Comparison of ENCODE assay signal across 22 cellular contexts in the genomic region with DNA sequence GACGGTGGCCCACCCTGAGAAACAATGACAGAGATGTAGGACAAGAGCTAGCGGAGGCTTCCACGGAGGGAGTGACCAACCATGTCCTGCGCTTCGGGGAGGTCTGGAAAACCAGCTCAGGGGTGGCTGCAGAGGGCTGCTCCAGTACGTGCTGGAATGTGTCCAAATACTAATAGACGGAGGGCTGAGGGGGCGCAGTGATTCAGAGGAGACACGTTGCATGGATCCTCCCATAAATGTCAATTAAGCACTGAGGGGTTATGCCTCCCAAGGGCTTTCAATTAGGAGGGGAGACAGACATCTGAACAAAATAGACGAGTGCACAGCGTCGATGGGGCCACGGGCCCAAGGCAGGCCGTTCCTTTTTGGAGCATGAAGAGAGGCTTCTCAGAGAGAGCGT. TPM values are rescaled to one million over a fixed set of nuclear protein-coding genes. Genes with fewer than 3 reads are reported as not detected.
DNase-seq lines count a peak whose midpoint lies in the region; ATAC-seq and TF ChIP-seq lines count a peak whose summit lies in the region.
"Had no signal": no experiment of that assay in that cellular context is flagged by ENCODE, and none has a peak within 500 bp of the region (broad histone marks: within the 10 kb centered on the region; RNA-seq: fewer than 3 reads in every experiment).

No MANE protein-coding gene starts in this region.

- H3K4me3 Mint-ChIP-seq in neural progenitor cell (no peak overlapping the region), T-helper 17 cell (no peak overlapping the region)
- H3K4me3 Mint-ChIP-seq: CD4-positive, alpha-beta memory T cell had no signal

- no peak for ATAC-seq in T-helper 17 cell
- no peak for ATAC-seq in GM18498 (IDR thresholded peaks at IDR 0.05; ENCODE audit: unreplicated experiment)
- ATAC-seq in HG03108 (IDR thresholded peaks at IDR 0.05; ENCODE audit: unreplicated experiment): no peak

- H3K27ac ChIP-seq in neural progenitor cell: no peak overlapping the region
- H3K27ac ChIP-seq: 22Rv1 had no signal

- H3K36me3 Mint-ChIP-seq in neural progenitor cell (no peaks in the 10 kb centered on the region), T-helper 17 cell (ENCODE audit: low read depth) (no peaks in the 10 kb centered on the region)
- H3K36me3 Mint-ChIP-seq: CD4-positive, alpha-beta memory T cell had no signal

- H3F3A ChIP-seq in neural progenitor cell (ENCODE audit: low read depth): no peaks in the 10 kb centered on the region

- H3K27me3 Mint-ChIP-seq in neural progenitor cell (ENCODE audit: insufficient read depth, low read depth): peaks cover 5% of the 10 kb centered on the region
- peaks cover 6% of the 10 kb centered on the region for H3K27me3 Mint-ChIP-seq in T-helper 17 cell

- H3K4me2 ChIP-seq in neural progenitor cell: no peak overlapping the region

- H3K79me2 ChIP-seq in neural progenitor cell (ENCODE audit: low read depth): no peaks in the 10 kb centered on the region

- no peaks in the 10 kb centered on the region for H4K20me1 ChIP-seq in neural progenitor cell (ENCODE audit: low read depth)

- no peak for TF ChIP-seq CTCF in neural progenitor cell (IDR thresholded peaks at IDR 0.05)

- DNase-seq in NCI-H82 (lab: John Stamatoyannopoulos, UW): peak; percentile 20
- DNase-seq in NCI-H82 treated with DMSO at 0.1 percent for 48 hours (lab: John Stamatoyannopoulos, UW; ENCODE audit: unreplicated experiment): no peak
- peak; percentile 12 for DNase-seq in NCI-H2227 (lab: John Stamatoyannopoulos, UW; ENCODE audit: unreplicated experiment)
- no peak for DNase-seq in neural progenitor cell (ENCODE audit: low spot score)
- no peak for DNase-seq in T-helper 17 cell
- DNase-seq: ACHN; AML-193; C1 segment of cervical spinal cord; Calu3; CD4-positive, alpha-beta memory T cell; COR-L47; DMS53; DMS79 treated with DMSO at 0.1 percent for 48 hours; GF-D8; GOT3; H7; HCEC 1CT had no signal

- H3K4me1 Mint-ChIP-seq in neural progenitor cell (peaks cover 36% of the 10 kb centered on the region), T-helper 17 cell (no peaks in the 10 kb centered on the region)
- H3K4me1 Mint-ChIP-seq: CD4-positive, alpha-beta memory T cell had no signal

- H3K27me3 ChIP-seq in neural progenitor cell: no peaks in the 10 kb centered on the region

- H3K4me1 ChIP-seq in neural progenitor cell: no peaks in the 10 kb centered on the region

- H2AFZ ChIP-seq in neural progenitor cell (replicated peaks): no peak overlapping the region

- H3K9ac ChIP-seq in neural progenitor cell: no peak overlapping the region

- H3K27ac Mint-ChIP-seq in neural progenitor cell: peak overlapping the region; percentile 7
- H3K27ac Mint-ChIP-seq in T-helper 17 cell: no peak overlapping the region

- no peak overlapping the region for H3K4me3 ChIP-seq in neural progenitor cell

- H3K9me3 ChIP-seq in neural progenitor cell (ENCODE audit: low read depth) (no peaks in the 10 kb centered on the region), T-helper 17 cell (ENCODE audit: control insufficient read depth, low read length, poor library complexity, severe bottlenecking) (no peaks in the 10 kb centered on the region)

- H3K36me3 ChIP-seq in neural progenitor cell: no peaks in the 10 kb centered on the region

- H3K9me3 Mint-ChIP-seq in neural progenitor cell: no peaks in the 10 kb centered on the region

RNA-seq across cellular contexts. Expression of a gene that starts 51.0 kb away (rescaled TPM):
- total RNA-seq in neural progenitor cell (ENCODE audit: low replicate concordance) (not detected in 2 replicates), T-helper 17 cell (not detected)
- total RNA-seq: Calu3; CD4-positive, alpha-beta memory T cell; Daoy; G401; H7 had no signal

Comparison
In these comparisons a context has a peak if more than half of its experiments do, and no peak if none do; other contexts are left out.
1. DNase-seq: peak in NCI-H82 (single experiment) and NCI-H2227 (single experiment); none in NCI-H82 treated with DMSO at 0.1 percent for 48 hours (single experiment), neural progenitor cell (single experiment) and T-helper 17 cell (0 of 3).